8 cellular contexts compared by ENCODE assay signal in the genomic region with DNA sequence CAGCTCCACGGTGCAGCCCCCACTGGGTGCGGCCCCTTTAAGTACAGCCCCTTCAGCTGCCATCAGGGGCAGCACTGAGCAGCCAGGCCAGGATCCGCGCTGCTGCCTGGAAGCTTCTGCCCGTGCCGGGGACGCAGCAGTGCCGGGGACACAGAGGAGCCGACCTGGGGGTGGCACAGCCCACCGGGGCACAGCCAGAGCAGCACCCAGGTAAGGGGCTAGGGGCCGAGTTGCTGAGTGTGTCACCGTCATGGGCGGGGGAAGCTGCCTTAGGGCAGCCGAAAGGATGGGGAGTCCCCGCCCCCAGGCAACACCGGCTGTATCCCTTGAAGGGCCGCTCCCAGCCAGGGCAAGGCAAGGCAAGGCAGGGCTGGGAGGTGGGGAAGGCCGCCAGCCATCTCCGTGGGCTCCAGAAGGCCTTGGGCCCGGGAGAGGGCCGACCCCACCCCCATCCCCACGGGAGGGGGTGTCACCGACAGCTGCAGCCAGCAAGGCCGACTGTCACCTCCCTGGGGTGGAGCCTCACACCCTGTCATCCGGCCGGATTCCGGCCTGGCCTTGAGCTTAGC. TPM values are rescaled to one million over a fixed set of nuclear protein-coding genes. Genes with fewer than 3 reads are reported as not detected.
DNase-seq lines count a peak whose midpoint lies in the region; ATAC-seq and TF ChIP-seq lines count a peak whose summit lies in the region.
"Not testable (repeated sequence)": the region's sequence is repeated elsewhere in the genome, so short reads cannot be mapped to it uniquely, and the experiment has no call there.

Gene AJM1, plus strand, starts transcription at position 99 of the 569 bp plus-strand sequence. CDS start 1,937 bp downstream, outside the sequence.

- peak within 1 kb of the TSS in 1 of 3 donors; percentile 56 for H3K27ac Mint-ChIP-seq in CD4-positive, CD25-positive, alpha-beta regulatory T cell

- peaks cover 45% of the 10 kb centered on the region for H3K4me1 ChIP-seq in CD4-positive, CD25-positive, alpha-beta regulatory T cell (ENCODE audit: control insufficient read depth, insufficient read depth, low read length, poor library complexity, severe bottlenecking)
- H3K4me1 ChIP-seq in ectodermal cell (ENCODE audit: control insufficient read depth, insufficient read depth, low read length) (peaks cover 41% of the 10 kb centered on the region), lung (ENCODE audit: control insufficient read depth in 2 of 2, insufficient read depth in 2 of 2, low read length in 2 of 2) (peaks cover 3 to 22% of the 10 kb centered on the region in 2 donors)

- 6 to 8% methylated on average over 21 to 24 of the region's 27 CpGs for WGBS in ectodermal cell, 2 experiments
- WGBS in lung, 2 donors, result 1% methylated on average over 21 to 24 of the region's 27 CpGs

- H3K27me3 ChIP-seq in CD4-positive, CD25-positive, alpha-beta regulatory T cell (ENCODE audit: control insufficient read depth, insufficient read depth, low read length); lung (ENCODE audit: control insufficient read depth, insufficient read depth): not testable (repeated sequence)
- H3K27me3 ChIP-seq in ectodermal cell (ENCODE audit: control insufficient read depth, insufficient read depth, low read length, poor library complexity, severe bottlenecking), result peaks cover 29% of the 10 kb centered on the region

- H3K9me3 ChIP-seq in CD4-positive, CD25-positive, alpha-beta regulatory T cell (ENCODE audit: control insufficient read depth in 2 of 2, low read length in 2 of 2); ectodermal cell (ENCODE audit: control insufficient read depth, low read length); lung (ENCODE audit: control insufficient read depth in 2 of 2, insufficient read depth in 1 of 2, low read length in 1 of 2): not testable (repeated sequence)

- peak within 1 kb of the TSS; percentile 19 for H3K4me3 ChIP-seq in CD4-positive, CD25-positive, alpha-beta regulatory T cell (ENCODE audit: low read depth, low read length)
- H3K4me3 ChIP-seq in ectodermal cell (ENCODE audit: insufficient read depth, low read depth, low read length), result peak within 1 kb of the TSS; percentile 16
- H3K4me3 ChIP-seq in lung, result not testable (repeated sequence)

- DNase-seq in CD4-positive, CD25-positive, alpha-beta regulatory T cell, result peak; percentile 68 to 89 (median 82)
- DNase-seq in GM20000 (ENCODE audit: low spot score), result peak; percentile 90
- peak; percentile 71 for DNase-seq in HT1080 (ENCODE audit: low read depth)
- peak; percentile 69 for DNase-seq in NOMO-1 treated with DMSO at 0.1 percent for 48 hours (lab: John Stamatoyannopoulos, UW; ENCODE audit: unreplicated experiment)
- peak; percentile 94 for DNase-seq in activated CD8-positive, alpha-beta memory T cell treated with anti-CD3 and anti-CD28 coated beads for 24 hours
- peak; percentile 76 for DNase-seq in lung (ENCODE audit: low spot score)
- peak; percentile 69 to 76 for DNase-seq in stimulated activated CD4-positive, alpha-beta T cell treated with anti-CD3 and anti-CD28 coated beads, Interleukin-4, amount 100 ng/mL, for 4 hours

- H3K27ac ChIP-seq in CD4-positive, CD25-positive, alpha-beta regulatory T cell (ENCODE audit: insufficient read depth, low read length, poor library complexity, severe bottlenecking); lung (ENCODE audit: low read depth in 1 of 2, low read length in 1 of 2): not testable (repeated sequence)
- peak within 1 kb of the TSS; percentile 50 for H3K27ac ChIP-seq in ectodermal cell (ENCODE audit: insufficient read depth, low read depth, low read length, poor library complexity, severe bottlenecking)

- peak within 1 kb of the TSS; percentile 82 to 95 (median 89) for H3K4me3 Mint-ChIP-seq in CD4-positive, CD25-positive, alpha-beta regulatory T cell

- H3K27me3 Mint-ChIP-seq in CD4-positive, CD25-positive, alpha-beta regulatory T cell, result peaks cover 23% of the 10 kb centered on the region

- H3K9me3 Mint-ChIP-seq in CD4-positive, CD25-positive, alpha-beta regulatory T cell, result not testable (repeated sequence)

- ATAC-seq in CD4-positive, CD25-positive, alpha-beta regulatory T cell (ENCODE audit: low read depth in 2 of 2), result peak; percentile 84 to 85
- ATAC-seq in lung (ENCODE audit: insufficient read depth, low FRiP score), result peak; percentile 78

- peaks cover 0 to 22% (median 2%) of the 10 kb centered on the region in 4 donors for H3K4me1 Mint-ChIP-seq in CD4-positive, CD25-positive, alpha-beta regulatory T cell

- H3K36me3 ChIP-seq in CD4-positive, CD25-positive, alpha-beta regulatory T cell (ENCODE audit: control insufficient read depth, insufficient read depth, low read length); ectodermal cell (ENCODE audit: control insufficient read depth, insufficient read depth, low read length): not testable (repeated sequence)
- H3K36me3 ChIP-seq in lung (ENCODE audit: control insufficient read depth in 2 of 2, insufficient read depth in 2 of 2, low read length in 2 of 2), result peaks cover 0 to 30% of the 10 kb centered on the region in 2 donors

- TF ChIP-seq CTCF in GM20000 (IDR thresholded peaks at IDR 0.05; ENCODE audit: extremely low read depth, missing control alignments) (peak; percentile 96), lung (IDR thresholded peaks at IDR 0.05; ENCODE audit: control extremely low read depth, extremely low read depth) (peak; percentile 69)

- H3K36me3 Mint-ChIP-seq in CD4-positive, CD25-positive, alpha-beta regulatory T cell, result not testable (repeated sequence)

RNA-seq across cellular contexts. Expression of gene AJM1, which starts in this region (rescaled TPM):
- total RNA-seq in CD4-positive, CD25-positive, alpha-beta regulatory T cell, result 4.3 TPM
- under 1 TPM in 2 of 4 donors, not detected in 2; 0.10 to 0.11 TPM for polyA plus RNA-seq in CD4-positive, CD25-positive, alpha-beta regulatory T cell
- 0.87 and 1.5 TPM in 2 replicates for total RNA-seq in HT1080 (2014; rRNA removed; shearing (Covaris generic))
- 1.4 and 1.7 TPM in 2 replicates for polyA plus RNA-seq in HT1080 (2015; cell fraction: cytosol; rRNA removed)
- polyA plus RNA-seq in HT1080 (2015; cell fraction: nucleus; rRNA removed), result 8.2 and 11.8 TPM in 2 replicates
- 1.0 TPM for polyA plus RNA-seq in ectodermal cell (2013, experiment 1 of 4)
- polyA plus RNA-seq in ectodermal cell (2013, experiment 2 of 4), result 1.1 TPM
- polyA plus RNA-seq in ectodermal cell (2013, experiment 3 of 4), result 1.2 TPM
- polyA plus RNA-seq in ectodermal cell (2013, experiment 4 of 4), result 1.3 TPM
- 1 to 10 TPM; 1.6 to 4.3 TPM for total RNA-seq in lung
- polyA plus RNA-seq in lung, result 1 to 10 TPM; 1.1 to 1.3 TPM
